In the genomic region with DNA sequence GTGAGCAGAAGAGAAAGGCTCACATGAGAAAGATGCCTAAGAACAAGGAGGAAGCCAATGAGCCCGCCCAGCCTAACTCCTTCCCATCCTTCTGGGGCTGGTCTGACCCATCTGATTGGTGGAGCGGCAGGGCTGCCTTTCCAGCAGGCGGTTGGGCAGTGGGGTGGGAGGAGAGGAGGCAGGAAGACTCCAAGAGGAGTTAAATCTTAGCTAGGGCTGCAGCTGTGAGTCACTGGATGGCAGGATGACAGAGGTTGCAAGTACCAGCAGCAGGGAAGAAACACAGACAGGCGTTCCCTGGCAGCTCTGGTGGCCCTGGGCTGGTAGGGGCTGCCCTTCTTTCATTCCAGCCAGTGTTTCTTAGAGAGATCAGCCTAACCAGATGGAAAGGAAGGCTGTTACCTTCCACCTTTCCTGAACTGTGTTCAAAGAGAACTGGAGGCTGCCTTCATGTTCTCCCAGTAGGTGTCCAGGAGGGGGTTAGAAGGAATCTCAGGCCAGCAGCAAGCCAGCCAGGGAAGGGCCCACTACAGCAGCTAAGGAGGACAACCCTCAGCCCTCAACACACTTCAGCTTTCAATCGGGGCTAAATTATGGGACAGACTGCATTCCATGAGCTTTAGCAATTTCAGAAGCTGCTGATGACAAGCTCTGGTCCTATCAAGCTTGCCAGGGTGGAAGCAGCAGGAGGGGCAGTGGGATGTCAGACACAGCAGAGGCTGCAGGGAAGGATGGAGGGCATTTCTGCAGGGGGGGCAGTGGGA, we compare ENCODE assay signal across 1 cellular context.
TF ChIP-seq lines count a peak whose summit lies in the region.

No MANE protein-coding gene starts in this region.

TF ChIP-seq in HEK293, 187 proteins besides CTCF, POLR2A, EP300 and RAD21 (continued from another document and continues in another):
- TF ChIP-seq, protein P1, sequence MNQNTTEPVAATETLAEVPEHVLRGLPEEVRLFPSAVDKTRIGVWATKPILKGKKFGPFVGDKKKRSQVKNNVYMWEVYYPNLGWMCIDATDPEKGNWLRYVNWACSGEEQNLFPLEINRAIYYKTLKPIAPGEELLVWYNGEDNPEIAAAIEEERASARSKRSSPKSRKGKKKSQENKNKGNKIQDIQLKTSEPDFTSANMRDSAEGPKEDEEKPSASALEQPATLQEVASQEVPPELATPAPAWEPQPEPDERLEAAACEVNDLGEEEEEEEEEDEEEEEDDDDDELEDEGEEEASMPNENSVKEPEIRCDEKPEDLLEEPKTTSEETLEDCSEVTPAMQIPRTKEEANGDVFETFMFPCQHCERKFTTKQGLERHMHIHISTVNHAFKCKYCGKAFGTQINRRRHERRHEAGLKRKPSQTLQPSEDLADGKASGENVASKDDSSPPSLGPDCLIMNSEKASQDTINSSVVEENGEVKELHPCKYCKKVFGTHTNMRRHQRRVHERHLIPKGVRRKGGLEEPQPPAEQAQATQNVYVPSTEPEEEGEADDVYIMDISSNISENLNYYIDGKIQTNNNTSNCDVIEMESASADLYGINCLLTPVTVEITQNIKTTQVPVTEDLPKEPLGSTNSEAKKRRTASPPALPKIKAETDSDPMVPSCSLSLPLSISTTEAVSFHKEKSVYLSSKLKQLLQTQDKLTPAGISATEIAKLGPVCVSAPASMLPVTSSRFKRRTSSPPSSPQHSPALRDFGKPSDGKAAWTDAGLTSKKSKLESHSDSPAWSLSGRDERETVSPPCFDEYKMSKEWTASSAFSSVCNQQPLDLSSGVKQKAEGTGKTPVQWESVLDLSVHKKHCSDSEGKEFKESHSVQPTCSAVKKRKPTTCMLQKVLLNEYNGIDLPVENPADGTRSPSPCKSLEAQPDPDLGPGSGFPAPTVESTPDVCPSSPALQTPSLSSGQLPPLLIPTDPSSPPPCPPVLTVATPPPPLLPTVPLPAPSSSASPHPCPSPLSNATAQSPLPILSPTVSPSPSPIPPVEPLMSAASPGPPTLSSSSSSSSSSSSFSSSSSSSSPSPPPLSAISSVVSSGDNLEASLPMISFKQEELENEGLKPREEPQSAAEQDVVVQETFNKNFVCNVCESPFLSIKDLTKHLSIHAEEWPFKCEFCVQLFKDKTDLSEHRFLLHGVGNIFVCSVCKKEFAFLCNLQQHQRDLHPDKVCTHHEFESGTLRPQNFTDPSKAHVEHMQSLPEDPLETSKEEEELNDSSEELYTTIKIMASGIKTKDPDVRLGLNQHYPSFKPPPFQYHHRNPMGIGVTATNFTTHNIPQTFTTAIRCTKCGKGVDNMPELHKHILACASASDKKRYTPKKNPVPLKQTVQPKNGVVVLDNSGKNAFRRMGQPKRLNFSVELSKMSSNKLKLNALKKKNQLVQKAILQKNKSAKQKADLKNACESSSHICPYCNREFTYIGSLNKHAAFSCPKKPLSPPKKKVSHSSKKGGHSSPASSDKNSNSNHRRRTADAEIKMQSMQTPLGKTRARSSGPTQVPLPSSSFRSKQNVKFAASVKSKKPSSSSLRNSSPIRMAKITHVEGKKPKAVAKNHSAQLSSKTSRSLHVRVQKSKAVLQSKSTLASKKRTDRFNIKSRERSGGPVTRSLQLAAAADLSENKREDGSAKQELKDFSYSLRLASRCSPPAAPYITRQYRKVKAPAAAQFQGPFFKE (tag by site-specific recombination; IDR thresholded peaks at IDR 0.05; ENCODE audit: borderline replicate concordance): no peak
- TF ChIP-seq ZNF140 (tag by site-specific recombination; IDR thresholded peaks at IDR 0.05) (no peak), ZNF664 (tag by site-specific recombination; IDR thresholded peaks at IDR 0.05) (no peak), SCRT1 (tag by site-specific recombination; IDR thresholded peaks at IDR 0.05; ENCODE audit: borderline replicate concordance) (no peak), ZSCAN23 (tag by site-specific recombination; IDR thresholded peaks at IDR 0.05) (no peak), ZFHX2 (tag by site-specific recombination; conservative IDR thresholded peaks at IDR 0.05) (peak; percentile 47), ZIC2 (tag by site-specific recombination; IDR thresholded peaks at IDR 0.05) (no peak), SCRT2 (tag by site-specific recombination; IDR thresholded peaks at IDR 0.05) (no peak), OVOL3 (tag by site-specific recombination; IDR thresholded peaks at IDR 0.05) (no peak), ZNF768 (tag by site-specific recombination; IDR thresholded peaks at IDR 0.05) (no peak), ZNF239 (tag by site-specific recombination; IDR thresholded peaks at IDR 0.05) (no peak), ZNF311 (tag by site-specific recombination; IDR thresholded peaks at IDR 0.05; ENCODE audit: borderline replicate concordance) (no peak), ZNF830 (tag by site-specific recombination; IDR thresholded peaks at IDR 0.05; ENCODE audit: low read depth) (no peak), ZNF169 (tag by site-specific recombination; IDR thresholded peaks at IDR 0.05) (no peak), SP2 (tag by site-specific recombination; IDR thresholded peaks at IDR 0.05) (peak; percentile 89), ZNF133 (tag by site-specific recombination; IDR thresholded peaks at IDR 0.05) (no peak), ZNF561 (tag by site-specific recombination; IDR thresholded peaks at IDR 0.05; ENCODE audit: borderline replicate concordance) (no peak), ZFP3 (tag by site-specific recombination; IDR thresholded peaks at IDR 0.05; ENCODE audit: low read depth) (no peak), ZNF404 (tag by site-specific recombination; IDR thresholded peaks at IDR 0.05) (no peak), GLI2 (tag by site-specific recombination; IDR thresholded peaks at IDR 0.05; ENCODE audit: borderline replicate concordance, low read depth) (no peak), ZNF433 (tag by site-specific recombination; IDR thresholded peaks at IDR 0.05; ENCODE audit: low read depth) (no peak), ZEB2 (tag by site-specific recombination; IDR thresholded peaks at IDR 0.05) (no peak), ZNF529 (tag by site-specific recombination; IDR thresholded peaks at IDR 0.05; ENCODE audit: insufficient replicate concordance) (no peak), ZNF341 (tag by site-specific recombination; IDR thresholded peaks at IDR 0.05; ENCODE audit: low read depth) (peak; percentile 92), ZNF292 (tag by site-specific recombination; IDR thresholded peaks at IDR 0.05; ENCODE audit: borderline replicate concordance, low read depth) (no peak), ZNF510 (tag by site-specific recombination; IDR thresholded peaks at IDR 0.05; ENCODE audit: insufficient replicate concordance) (no peak), ZNF792 (tag by site-specific recombination; IDR thresholded peaks at IDR 0.05) (no peak)
- TF ChIP-seq, protein P2, sequence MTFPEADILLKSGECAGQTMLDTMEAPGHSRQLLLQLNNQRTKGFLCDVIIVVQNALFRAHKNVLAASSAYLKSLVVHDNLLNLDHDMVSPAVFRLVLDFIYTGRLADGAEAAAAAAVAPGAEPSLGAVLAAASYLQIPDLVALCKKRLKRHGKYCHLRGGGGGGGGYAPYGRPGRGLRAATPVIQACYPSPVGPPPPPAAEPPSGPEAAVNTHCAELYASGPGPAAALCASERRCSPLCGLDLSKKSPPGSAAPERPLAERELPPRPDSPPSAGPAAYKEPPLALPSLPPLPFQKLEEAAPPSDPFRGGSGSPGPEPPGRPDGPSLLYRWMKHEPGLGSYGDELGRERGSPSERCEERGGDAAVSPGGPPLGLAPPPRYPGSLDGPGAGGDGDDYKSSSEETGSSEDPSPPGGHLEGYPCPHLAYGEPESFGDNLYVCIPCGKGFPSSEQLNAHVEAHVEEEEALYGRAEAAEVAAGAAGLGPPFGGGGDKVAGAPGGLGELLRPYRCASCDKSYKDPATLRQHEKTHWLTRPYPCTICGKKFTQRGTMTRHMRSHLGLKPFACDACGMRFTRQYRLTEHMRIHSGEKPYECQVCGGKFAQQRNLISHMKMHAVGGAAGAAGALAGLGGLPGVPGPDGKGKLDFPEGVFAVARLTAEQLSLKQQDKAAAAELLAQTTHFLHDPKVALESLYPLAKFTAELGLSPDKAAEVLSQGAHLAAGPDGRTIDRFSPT (tag by site-specific recombination; IDR thresholded peaks at IDR 0.05): no peak
- TF ChIP-seq, protein P3, sequence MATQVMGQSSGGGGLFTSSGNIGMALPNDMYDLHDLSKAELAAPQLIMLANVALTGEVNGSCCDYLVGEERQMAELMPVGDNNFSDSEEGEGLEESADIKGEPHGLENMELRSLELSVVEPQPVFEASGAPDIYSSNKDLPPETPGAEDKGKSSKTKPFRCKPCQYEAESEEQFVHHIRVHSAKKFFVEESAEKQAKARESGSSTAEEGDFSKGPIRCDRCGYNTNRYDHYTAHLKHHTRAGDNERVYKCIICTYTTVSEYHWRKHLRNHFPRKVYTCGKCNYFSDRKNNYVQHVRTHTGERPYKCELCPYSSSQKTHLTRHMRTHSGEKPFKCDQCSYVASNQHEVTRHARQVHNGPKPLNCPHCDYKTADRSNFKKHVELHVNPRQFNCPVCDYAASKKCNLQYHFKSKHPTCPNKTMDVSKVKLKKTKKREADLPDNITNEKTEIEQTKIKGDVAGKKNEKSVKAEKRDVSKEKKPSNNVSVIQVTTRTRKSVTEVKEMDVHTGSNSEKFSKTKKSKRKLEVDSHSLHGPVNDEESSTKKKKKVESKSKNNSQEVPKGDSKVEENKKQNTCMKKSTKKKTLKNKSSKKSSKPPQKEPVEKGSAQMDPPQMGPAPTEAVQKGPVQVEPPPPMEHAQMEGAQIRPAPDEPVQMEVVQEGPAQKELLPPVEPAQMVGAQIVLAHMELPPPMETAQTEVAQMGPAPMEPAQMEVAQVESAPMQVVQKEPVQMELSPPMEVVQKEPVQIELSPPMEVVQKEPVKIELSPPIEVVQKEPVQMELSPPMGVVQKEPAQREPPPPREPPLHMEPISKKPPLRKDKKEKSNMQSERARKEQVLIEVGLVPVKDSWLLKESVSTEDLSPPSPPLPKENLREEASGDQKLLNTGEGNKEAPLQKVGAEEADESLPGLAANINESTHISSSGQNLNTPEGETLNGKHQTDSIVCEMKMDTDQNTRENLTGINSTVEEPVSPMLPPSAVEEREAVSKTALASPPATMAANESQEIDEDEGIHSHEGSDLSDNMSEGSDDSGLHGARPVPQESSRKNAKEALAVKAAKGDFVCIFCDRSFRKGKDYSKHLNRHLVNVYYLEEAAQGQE (tag by site-specific recombination; IDR thresholded peaks at IDR 0.05): no peak
- TF ChIP-seq, protein P4, sequence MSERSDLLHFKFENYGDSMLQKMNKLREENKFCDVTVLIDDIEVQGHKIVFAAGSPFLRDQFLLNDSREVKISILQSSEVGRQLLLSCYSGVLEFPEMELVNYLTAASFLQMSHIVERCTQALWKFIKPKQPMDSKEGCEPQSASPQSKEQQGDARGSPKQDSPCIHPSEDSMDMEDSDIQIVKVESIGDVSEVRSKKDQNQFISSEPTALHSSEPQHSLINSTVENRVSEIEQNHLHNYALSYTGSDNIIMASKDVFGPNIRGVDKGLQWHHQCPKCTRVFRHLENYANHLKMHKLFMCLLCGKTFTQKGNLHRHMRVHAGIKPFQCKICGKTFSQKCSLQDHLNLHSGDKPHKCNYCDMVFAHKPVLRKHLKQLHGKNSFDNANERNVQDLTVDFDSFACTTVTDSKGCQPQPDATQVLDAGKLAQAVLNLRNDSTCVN (tag by site-specific recombination; optimal IDR thresholded peaks at IDR 0.05): no peak
- TF ChIP-seq, protein P5, sequence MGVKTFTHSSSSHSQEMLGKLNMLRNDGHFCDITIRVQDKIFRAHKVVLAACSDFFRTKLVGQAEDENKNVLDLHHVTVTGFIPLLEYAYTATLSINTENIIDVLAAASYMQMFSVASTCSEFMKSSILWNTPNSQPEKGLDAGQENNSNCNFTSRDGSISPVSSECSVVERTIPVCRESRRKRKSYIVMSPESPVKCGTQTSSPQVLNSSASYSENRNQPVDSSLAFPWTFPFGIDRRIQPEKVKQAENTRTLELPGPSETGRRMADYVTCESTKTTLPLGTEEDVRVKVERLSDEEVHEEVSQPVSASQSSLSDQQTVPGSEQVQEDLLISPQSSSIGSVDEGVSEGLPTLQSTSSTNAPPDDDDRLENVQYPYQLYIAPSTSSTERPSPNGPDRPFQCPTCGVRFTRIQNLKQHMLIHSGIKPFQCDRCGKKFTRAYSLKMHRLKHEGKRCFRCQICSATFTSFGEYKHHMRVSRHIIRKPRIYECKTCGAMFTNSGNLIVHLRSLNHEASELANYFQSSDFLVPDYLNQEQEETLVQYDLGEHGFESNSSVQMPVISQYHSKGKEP (tag by site-specific recombination; IDR thresholded peaks at IDR 0.05): peak; percentile 67; the same call in 1 of the 2 replicates
- TF ChIP-seq, protein P6, sequence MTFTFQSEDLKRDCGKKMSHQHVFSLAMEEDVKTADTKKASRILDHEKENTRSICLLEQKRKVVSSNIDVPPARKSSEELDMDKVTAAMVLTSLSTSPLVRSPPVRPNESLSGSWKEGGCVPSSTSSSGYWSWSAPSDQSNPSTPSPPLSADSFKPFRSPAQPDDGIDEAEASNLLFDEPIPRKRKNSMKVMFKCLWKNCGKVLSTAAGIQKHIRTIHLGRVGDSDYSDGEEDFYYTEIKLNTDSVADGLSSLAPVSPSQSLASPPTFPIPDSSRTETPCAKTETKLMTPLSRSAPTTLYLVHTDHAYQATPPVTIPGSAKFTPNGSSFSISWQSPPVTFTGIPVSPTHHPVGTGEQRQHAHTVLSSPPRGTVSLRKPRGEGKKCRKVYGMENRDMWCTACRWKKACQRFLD (tag by site-specific recombination; IDR thresholded peaks at IDR 0.05): no peak
- TF ChIP-seq, protein P7, sequence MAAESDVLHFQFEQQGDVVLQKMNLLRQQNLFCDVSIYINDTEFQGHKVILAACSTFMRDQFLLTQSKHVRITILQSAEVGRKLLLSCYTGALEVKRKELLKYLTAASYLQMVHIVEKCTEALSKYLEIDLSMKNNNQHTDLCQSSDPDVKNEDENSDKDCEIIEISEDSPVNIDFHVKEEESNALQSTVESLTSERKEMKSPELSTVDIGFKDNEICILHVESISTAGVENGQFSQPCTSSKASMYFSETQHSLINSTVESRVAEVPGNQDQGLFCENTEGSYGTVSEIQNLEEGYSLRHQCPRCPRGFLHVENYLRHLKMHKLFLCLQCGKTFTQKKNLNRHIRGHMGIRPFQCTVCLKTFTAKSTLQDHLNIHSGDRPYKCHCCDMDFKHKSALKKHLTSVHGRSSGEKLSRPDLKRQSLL (tag by site-specific recombination; IDR thresholded peaks at IDR 0.05): no peak
- TF ChIP-seq, protein P8, sequence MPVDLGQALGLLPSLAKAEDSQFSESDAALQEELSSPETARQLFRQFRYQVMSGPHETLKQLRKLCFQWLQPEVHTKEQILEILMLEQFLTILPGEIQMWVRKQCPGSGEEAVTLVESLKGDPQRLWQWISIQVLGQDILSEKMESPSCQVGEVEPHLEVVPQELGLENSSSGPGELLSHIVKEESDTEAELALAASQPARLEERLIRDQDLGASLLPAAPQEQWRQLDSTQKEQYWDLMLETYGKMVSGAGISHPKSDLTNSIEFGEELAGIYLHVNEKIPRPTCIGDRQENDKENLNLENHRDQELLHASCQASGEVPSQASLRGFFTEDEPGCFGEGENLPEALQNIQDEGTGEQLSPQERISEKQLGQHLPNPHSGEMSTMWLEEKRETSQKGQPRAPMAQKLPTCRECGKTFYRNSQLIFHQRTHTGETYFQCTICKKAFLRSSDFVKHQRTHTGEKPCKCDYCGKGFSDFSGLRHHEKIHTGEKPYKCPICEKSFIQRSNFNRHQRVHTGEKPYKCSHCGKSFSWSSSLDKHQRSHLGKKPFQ (tag by site-specific recombination; IDR thresholded peaks at IDR 0.05): no peak
